In genomic region chr9:109707355-109707754, GRCh38 we compare ENCODE assay signal across 17 cellular contexts.
DNase-seq lines count a peak whose midpoint lies in the region; ATAC-seq and TF ChIP-seq lines count a peak whose summit lies in the region.
"Had no signal": no experiment of that assay in that cellular context is flagged by ENCODE, and none has a peak within 500 bp of the region (broad histone marks: within the 10 kb centered on the region; RNA-seq: fewer than 3 reads in every experiment).

No MANE protein-coding gene starts in this region.

- in situ Hi-C loops in gastrocnemius medialis (cut with MboI; ENCODE audit: low sequenced_read_pairs in 4 of 4), result no loop called here

- H3K36me3 ChIP-seq in BLaER1 treated with 17β-estradiol and CSF1 and Interleukin-3, amounts not matched to agents 10 nM and 100 nM, result no peaks in the 10 kb centered on the region
- H3K36me3 ChIP-seq in ascending aorta (no peaks in the 10 kb centered on the region), heart right ventricle (no peaks in the 10 kb centered on the region), gastrocnemius medialis (no peaks in the 10 kb centered on the region)
- H3K36me3 ChIP-seq: BLaER1 had no signal

- H4K20me1 ChIP-seq in BLaER1 treated with 17β-estradiol and CSF1 and Interleukin-3, amounts not matched to agents 10 nM and 100 nM, result no peaks in the 10 kb centered on the region
- H4K20me1 ChIP-seq: BLaER1 had no signal

- intact Hi-C loops in ascending aorta (cut with DNase I), result loop anchor here (5.0 to 10.0 kb wide), 3 partner anchors 55 to 417 kb away; no protein-coding TSS in a partner anchor
- intact Hi-C loops in heart right ventricle (cut with DNase I), result loop anchor here in 4 of 10 donors (5.0 to 10.0 kb wide), 5 partner anchors 77 to 187 kb away; partner anchors contain the start of gene PALM2AKAP2 (in 1 of the 4)
- intact Hi-C loops in gastrocnemius medialis (cut with DNase I; ENCODE audit: low total_unique reads), result no loop called here

- ATAC-seq in heart right ventricle (peak; percentile 61 to 87 (median 67)), gastrocnemius medialis (peak; percentile 75 to 83), HG03354 (IDR thresholded peaks at IDR 0.05; ENCODE audit: poor library complexity, severe bottlenecking, unreplicated experiment) (no peak)
- ATAC-seq: K562 had no signal

- DNase-seq in ascending aorta (ENCODE audit: low spot score in 2 of 2) (peak in 1 of 2 donors; percentile 86), heart right ventricle (peak in 1 of 2 donors; percentile 32), gastrocnemius medialis (peak; percentile 23 to 35), hippocampal formation (lab: John Stamatoyannopoulos, UW) (no peak)
- DNase-seq in activated CD4-positive, alpha-beta T cell treated with anti-CD3 and anti-CD28 coated beads, Interleukin-2, amount 50 U/mL, for 1 hour, result no peak
- DNase-seq: CD8-positive, alpha-beta memory T cell; DMS79 treated with DMSO at 0.1 percent for 48 hours; HCEC 1CT; NCI-H1417 treated with DMSO at 0.1 percent for 48 hours; NCI-H1930; NCI-H2171 treated with DMSO at 0.1 percent for 48 hours; NCI-H446 treated with DMSO at 0.1 percent for 48 hours; NCI-H748 treated with DMSO at 0.1 percent for 48 hours had no signal

- peaks cover 0 to 26% (median 0%) of the 10 kb centered on the region in 11 experiments; a peak in 4 of 22 replicates for H3K27me3 ChIP-seq in BLaER1 treated with 17β-estradiol and CSF1 and Interleukin-3, amounts not matched to agents 10 nM and 100 nM
- H3K27me3 ChIP-seq in ascending aorta (no peaks in the 10 kb centered on the region), heart right ventricle (no peaks in the 10 kb centered on the region), gastrocnemius medialis (no peaks in the 10 kb centered on the region)
- H3K27me3 ChIP-seq: BLaER1 had no signal

- H3K27ac ChIP-seq in BLaER1 treated with 17β-estradiol and CSF1 and Interleukin-3, amounts not matched to agents 10 nM and 100 nM, result peak overlapping the region in 3 of 11 experiments; percentile 24 to 42 (median 32); a peak in 4 of 22 replicates
- H3K27ac ChIP-seq in ascending aorta (peak overlapping the region; percentile 68 to 87), heart right ventricle (peak overlapping the region in 6 of 10 donors; percentile 70 to 83 (median 77)), gastrocnemius medialis (peak overlapping the region in 2 of 4 donors; percentile 33 to 55)
- H3K27ac ChIP-seq: BLaER1 had no signal

- TF ChIP-seq CTCF in ascending aorta (IDR thresholded peaks at IDR 0.05) (no peak), heart right ventricle (IDR thresholded peaks at IDR 0.05) (no peak), gastrocnemius medialis (IDR thresholded peaks at IDR 0.05 in 4 of 5, conservative IDR thresholded peaks at IDR 0.05 in 1 of 5) (no peak)

- no peak overlapping the region for H3K4me3 ChIP-seq in BLaER1 treated with 17β-estradiol and CSF1 and Interleukin-3, amounts not matched to agents 10 nM and 100 nM
- no peak overlapping the region for H3K4me3 ChIP-seq in ascending aorta
- no peak overlapping the region for H3K4me3 ChIP-seq in heart right ventricle
- H3K4me3 ChIP-seq in gastrocnemius medialis, result no peak overlapping the region
- H3K4me3 ChIP-seq: BLaER1, K562 had no signal

- no peak for TF ChIP-seq POLR2A in gastrocnemius medialis (IDR thresholded peaks at IDR 0.05)

- peak overlapping the region; percentile 15 to 85 (median 57); a peak in 20 of 22 replicates for H3K4me2 ChIP-seq in BLaER1 treated with 17β-estradiol and CSF1 and Interleukin-3, amounts not matched to agents 10 nM and 100 nM
- H3K4me2 ChIP-seq: BLaER1 had no signal

- H3K9ac ChIP-seq in BLaER1 treated with 17β-estradiol and CSF1 and Interleukin-3, amounts not matched to agents 10 nM and 100 nM, result no peak overlapping the region
- H3K9ac ChIP-seq: BLaER1 had no signal

- H3K9me3 ChIP-seq in BLaER1 treated with 17β-estradiol and CSF1 and Interleukin-3, amounts not matched to agents 10 nM and 100 nM (replicated peaks in 1 of 11), result no peaks in the 10 kb centered on the region
- H3K9me3 ChIP-seq in ascending aorta (no peaks in the 10 kb centered on the region), heart right ventricle (no peaks in the 10 kb centered on the region), gastrocnemius medialis (no peaks in the 10 kb centered on the region)
- H3K9me3 ChIP-seq: BLaER1 had no signal

- H3K4me1 ChIP-seq in BLaER1 treated with 17β-estradiol and CSF1 and Interleukin-3, amounts not matched to agents 10 nM and 100 nM, result peaks cover 21 to 35% (median 30%) of the 10 kb centered on the region in 10 experiments
- H3K4me1 ChIP-seq in ascending aorta (peaks cover 15 to 27% of the 10 kb centered on the region in 2 donors), heart right ventricle (peaks cover 6 to 34% (median 22%) of the 10 kb centered on the region in 9 donors), gastrocnemius medialis (peaks cover 12 to 22% of the 10 kb centered on the region in 2 donors)

- 60 to 62% methylated on average over 3 of the region's 3 CpGs for whole genome bisulfite sequencing in heart right ventricle, 2 donors

Comparison
In these comparisons a context has a peak if more than half of its experiments do, and no peak if none do; other contexts are left out.
1. DNase-seq: peak in gastrocnemius medialis (2 of 2); none in hippocampal formation (0 of 2) and activated CD4-positive, alpha-beta T cell treated with anti-CD3 and anti-CD28 coated beads, Interleukin-2, amount 50 U/mL, for 1 hour (single experiment).